In genomic region chr22:31148953-31149627, GRCh38 we compare ENCODE assay signal across 8 cellular contexts. TPM values are rescaled to one million over a fixed set of nuclear protein-coding genes. Genes with fewer than 3 reads are reported as not detected.
A peak's percentile ranks its signal among the peaks of the same experiment; 100 is the strongest.
DNase-seq lines count a peak whose midpoint lies in the region; ATAC-seq lines count a peak whose summit lies in the region.

No MANE protein-coding gene starts in this region.

- no peak for ATAC-seq in GM19452 (IDR thresholded peaks at IDR 0.05; ENCODE audit: unreplicated experiment)
- no peak for ATAC-seq in HG02840 (IDR thresholded peaks at IDR 0.05; ENCODE audit: low FRiP score, unreplicated experiment)

- DNase-seq in COLO668 (lab: John Stamatoyannopoulos, UW; ENCODE audit: unreplicated experiment) = peak; percentile 61
- DNase-seq in HT-29 (ENCODE audit: low spot score) = peak; percentile 70
- peak; percentile 19 to 28 for DNase-seq in NOMO-1 (lab: John Stamatoyannopoulos, UW; ENCODE audit: unreplicated experiment in 2 of 2)
- peak; percentile 42 for DNase-seq in activated naive CD4-positive, alpha-beta T cell treated with anti-CD3 and anti-CD28 coated beads, Interleukin-2, amount 50 U/mL, for 16 hours
- DNase-seq in globus pallidus (ENCODE audit: low spot score) = peak; percentile 64
- peak in 48 of 56 donors; percentile 6 to 78 (median 44) for DNase-seq in nucleus accumbens (lab: John Stamatoyannopoulos, UW)

RNA-seq across cellular contexts. Expression of gene PLA2G3, which starts 8.8 kb away (rescaled TPM):
- total RNA-seq in HT-29 (2014; rRNA removed; shearing (Covaris generic)) = not detected in 2 replicates

RNA-seq across cellular contexts. Expression of gene RNF185, which starts 10.9 kb away (rescaled TPM):
- 10.7 and 13.4 TPM in 2 replicates for total RNA-seq in HT-29 (2014; rRNA removed; shearing (Covaris generic))

RNA-seq across cellular contexts. Expression of gene INPP5J, which starts 26.3 kb away (rescaled TPM):
- total RNA-seq in HT-29 (2014; rRNA removed; shearing (Covaris generic)) = 1.8 TPM in 2 replicates

RNA-seq across cellular contexts. Expression of gene SELENOM, which starts 41.7 kb away (rescaled TPM):
- total RNA-seq in HT-29 (2014; rRNA removed; shearing (Covaris generic)) = 0.64 and 1.6 TPM in 2 replicates
